ENCODE assay signal across 1 cellular context in the genomic region with DNA sequence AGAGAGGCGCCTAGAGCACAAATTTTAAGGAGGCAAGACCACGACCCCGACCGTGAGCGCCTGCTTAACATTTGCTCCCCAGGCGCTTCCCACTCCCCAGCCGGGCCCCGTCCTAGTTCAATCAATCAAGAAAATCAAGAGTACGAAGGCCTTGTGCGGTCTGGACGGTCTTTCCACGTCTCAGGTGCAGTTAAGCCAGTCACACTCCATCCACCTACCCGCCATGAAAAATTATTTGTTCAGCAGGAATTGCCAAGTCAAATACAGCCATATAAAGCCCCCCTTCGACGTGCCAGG.
TF ChIP-seq lines count a peak whose summit lies in the region.

No MANE protein-coding gene starts in this region.

TF ChIP-seq in K562, 482 proteins besides CTCF, POLR2A, EP300 and RAD21:
- TF ChIP-seq HDAC3 (IDR thresholded peaks at IDR 0.05; ENCODE audit: borderline replicate concordance, partially characterized antibody) (no peak), POLR2AphosphoS5 (IDR thresholded peaks at IDR 0.05; ENCODE audit: control insufficient read depth, insufficient read depth, low read depth, low read length) (no peak), DNMT1 (IDR thresholded peaks at IDR 0.05) (no peak), SIN3B (IDR thresholded peaks at IDR 0.05; ENCODE audit: low read depth) (no peak), ZNF584 (CRISPR knock-in tag; IDR thresholded peaks at IDR 0.05; ENCODE audit: low read depth) (peak; percentile 67; the same call in 1 of the 2 replicates), ZNF3 (CRISPR knock-in tag; IDR thresholded peaks at IDR 0.05) (no peak)
- TF ChIP-seq, protein P1, sequence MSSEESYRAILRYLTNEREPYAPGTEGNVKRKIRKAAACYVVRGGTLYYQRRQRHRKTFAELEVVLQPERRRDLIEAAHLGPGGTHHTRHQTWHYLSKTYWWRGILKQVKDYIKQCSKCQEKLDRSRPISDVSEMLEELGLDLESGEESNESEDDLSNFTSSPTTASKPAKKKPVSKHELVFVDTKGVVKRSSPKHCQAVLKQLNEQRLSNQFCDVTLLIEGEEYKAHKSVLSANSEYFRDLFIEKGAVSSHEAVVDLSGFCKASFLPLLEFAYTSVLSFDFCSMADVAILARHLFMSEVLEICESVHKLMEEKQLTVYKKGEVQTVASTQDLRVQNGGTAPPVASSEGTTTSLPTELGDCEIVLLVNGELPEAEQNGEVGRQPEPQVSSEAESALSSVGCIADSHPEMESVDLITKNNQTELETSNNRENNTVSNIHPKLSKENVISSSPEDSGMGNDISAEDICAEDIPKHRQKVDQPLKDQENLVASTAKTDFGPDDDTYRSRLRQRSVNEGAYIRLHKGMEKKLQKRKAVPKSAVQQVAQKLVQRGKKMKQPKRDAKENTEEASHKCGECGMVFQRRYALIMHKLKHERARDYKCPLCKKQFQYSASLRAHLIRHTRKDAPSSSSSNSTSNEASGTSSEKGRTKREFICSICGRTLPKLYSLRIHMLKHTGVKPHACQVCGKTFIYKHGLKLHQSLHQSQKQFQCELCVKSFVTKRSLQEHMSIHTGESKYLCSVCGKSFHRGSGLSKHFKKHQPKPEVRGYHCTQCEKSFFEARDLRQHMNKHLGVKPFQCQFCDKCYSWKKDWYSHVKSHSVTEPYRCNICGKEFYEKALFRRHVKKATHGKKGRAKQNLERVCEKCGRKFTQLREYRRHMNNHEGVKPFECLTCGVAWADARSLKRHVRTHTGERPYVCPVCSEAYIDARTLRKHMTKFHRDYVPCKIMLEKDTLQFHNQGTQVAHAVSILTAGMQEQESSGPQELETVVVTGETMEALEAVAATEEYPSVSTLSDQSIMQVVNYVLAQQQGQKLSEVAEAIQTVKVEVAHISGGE (CRISPR knock-in tag; IDR thresholded peaks at IDR 0.05): 0 out of 6 replicates have a peak, but pooled peaks of 1 of the 3 experiments have one; percentile 30
- TF ChIP-seq, protein P2, sequence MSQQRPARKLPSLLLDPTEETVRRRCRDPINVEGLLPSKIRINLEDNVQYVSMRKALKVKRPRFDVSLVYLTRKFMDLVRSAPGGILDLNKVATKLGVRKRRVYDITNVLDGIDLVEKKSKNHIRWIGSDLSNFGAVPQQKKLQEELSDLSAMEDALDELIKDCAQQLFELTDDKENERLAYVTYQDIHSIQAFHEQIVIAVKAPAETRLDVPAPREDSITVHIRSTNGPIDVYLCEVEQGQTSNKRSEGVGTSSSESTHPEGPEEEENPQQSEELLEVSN (IDR thresholded peaks at IDR 0.05; ENCODE audit: borderline replicate concordance in 1 of 2, extremely low read depth in 1 of 2, insufficient read depth in 1 of 2, insufficient read length in 1 of 2, low read depth in 1 of 2, low read length in 1 of 2, poor library complexity in 1 of 2, severe bottlenecking in 1 of 2): peak in 1 of 2 experiments; percentile 9
